In genomic region chr11:45907911-45908370, GRCh38 we compare ENCODE assay signal across 19 cellular contexts. TPM values are rescaled to one million over a fixed set of nuclear protein-coding genes. Genes with fewer than 3 reads are reported as not detected.
DNase-seq lines count a peak whose midpoint lies in the region; ATAC-seq, FAIRE-seq and TF ChIP-seq lines count a peak whose summit lies in the region.
"Had no signal": no experiment of that assay in that cellular context is flagged by ENCODE, and none has a peak within 500 bp of the region (broad histone marks: within the 10 kb centered on the region; RNA-seq: fewer than 3 reads in every experiment).

No MANE protein-coding gene starts in this region.

- no peak overlapping the region for H3K4me3 ChIP-seq in A673 (ENCODE audit: low read depth, low read length, poor library complexity, severe bottlenecking)
- no peak overlapping the region for H3K4me3 ChIP-seq in HepG2 (replicated peaks in 1 of 3; ENCODE audit: insufficient read depth in 1 of 3, low read depth in 2 of 3, low read length in 3 of 3)
- H3K4me3 ChIP-seq: breast epithelium, esophagus muscularis mucosa, SJCRH30, smooth muscle cell, suprapubic skin had no signal

- no peak overlapping the region for H2AFZ ChIP-seq in HepG2 (ENCODE audit: low read length)

- H3K9me3 Mint-ChIP-seq in brain = peaks cover 0 to 2% (median 0%) of the 10 kb centered on the region in 5 experiments
- H3K9me3 Mint-ChIP-seq: activated T-helper 1 cell treated with anti-CD3 and anti-CD28 coated beads, Interleukin-12 subunit alpha, Interleukin-12 subunit beta, Interleukin-2, Interleukin-4 antibody, amounts not matched to agents 30 ng/mL and 10 ng/mL and 1 ng/mL, durations not matched to agents 14 hours and 24 hours and 36 hours had no signal

- peaks cover 5% of the 10 kb centered on the region for H3K27me3 Mint-ChIP-seq in brain

- TF ChIP-seq EP300 in HepG2 (IDR thresholded peaks at IDR 0.05; ENCODE audit: low read depth in 2 of 2, low read length in 2 of 2) (no peak), HepG2 (CRISPR knock-in tag; IDR thresholded peaks at IDR 0.05; ENCODE audit: borderline replicate concordance) (no peak)

- CTCF ChIA-PET in A673 (lab: Charles Lee) (no interaction called here), HepG2 (lab: Yijun Ruan, JAX; ENCODE audit: low intra/inter-chr PET ratio, low total read pairs) (no interaction called here)

- in situ Hi-C loops in HepG2 (cut with HindIII; ENCODE audit: extremely low pct_ligation_motif_present, low pct_unique_long_range_greater_than_20kb) = no loop called here

- no peaks in the 10 kb centered on the region for H3K4me1 ChIP-seq in A673 (ENCODE audit: insufficient read depth, low read length, poor library complexity, severe bottlenecking)
- no peaks in the 10 kb centered on the region for H3K4me1 ChIP-seq in HepG2 (ENCODE audit: insufficient read depth, low read length)
- H3K4me1 ChIP-seq: breast epithelium, SJCRH30 had no signal

- H3K9me3 ChIP-seq in A673 (ENCODE audit: low read depth, low read length, poor library complexity, severe bottlenecking) (no peaks in the 10 kb centered on the region), HepG2 (ENCODE audit: low read length) (no peaks in the 10 kb centered on the region)
- H3K9me3 ChIP-seq: breast epithelium, esophagus muscularis mucosa, SJCRH30, suprapubic skin had no signal

- no TSS peak for BruUV-seq in A673 (replicated peaks; lab: Mats Ljungman, UMichigan)
- no TSS peak for BruUV-seq in HepG2 (replicated peaks; lab: Mats Ljungman, UMichigan)

- ATAC-seq in HepG2 = peak; percentile 7
- no peak for ATAC-seq in HG03520 (IDR thresholded peaks at IDR 0.05; ENCODE audit: unreplicated experiment)

- no peaks in the 10 kb centered on the region for H4K20me1 ChIP-seq in HepG2 (ENCODE audit: insufficient read depth, low read length)

- FAIRE-seq in HepG2 (lab: Jason Lieb, UNC) (no peak), HTR-8/SVneo (lab: Jason Lieb, UNC) (no peak)
- FAIRE-seq: D721Med had no signal

- intact Hi-C loops in A673 (cut with micrococcal nuclease; ENCODE audit: unreplicated experiment) (no loop called here), HepG2 (cut with micrococcal nuclease; ENCODE audit: unreplicated experiment) (no loop called here)

- no peak for TF ChIP-seq RAD21 in HepG2 (CRISPR knock-in tag; IDR thresholded peaks at IDR 0.05)

- H3K27me3 ChIP-seq in A673 (replicated peaks; ENCODE audit: insufficient read depth, low read depth, low read length, poor library complexity) (no peaks in the 10 kb centered on the region), HepG2 (ENCODE audit: control insufficient read depth in 1 of 2, insufficient read depth in 2 of 2, low read length in 2 of 2) (no peaks in the 10 kb centered on the region)
- H3K27me3 ChIP-seq: breast epithelium, esophagus muscularis mucosa, SJCRH30, suprapubic skin had no signal

- no peaks in the 10 kb centered on the region for H3K79me2 ChIP-seq in HepG2 (ENCODE audit: insufficient read depth, low read length)

- H3K27ac Mint-ChIP-seq in brain = peak overlapping the region in 4 of 5 experiments; percentile 60 to 96 (median 86)
- H3K27ac Mint-ChIP-seq: activated T-helper 1 cell treated with anti-CD3 and anti-CD28 coated beads, Interleukin-12 subunit alpha, Interleukin-12 subunit beta, Interleukin-2, Interleukin-4 antibody, amounts not matched to agents 30 ng/mL and 10 ng/mL and 1 ng/mL, durations not matched to agents 14 hours and 24 hours and 36 hours had no signal

- TF ChIP-seq POLR2A in GM19193 (IDR thresholded peaks at IDR 0.05; ENCODE audit: extremely low read depth, insufficient read depth, insufficient read length) (peak; percentile 10), HepG2 (IDR thresholded peaks at IDR 0.05; ENCODE audit: insufficient read depth in 1 of 2, low read depth in 2 of 2, low read length in 2 of 2) (no peak)

- peaks cover 19% of the 10 kb centered on the region for H3K36me3 Mint-ChIP-seq in brain

- TF ChIP-seq CTCF in A673 (conservative IDR thresholded peaks at IDR 0.05; ENCODE audit: low read depth, low read length) = no peak
- TF ChIP-seq CTCF in brain (conservative IDR thresholded peaks at IDR 0.05) = no peak
- TF ChIP-seq CTCF in HepG2 (CRISPR knock-in tag; IDR thresholded peaks at IDR 0.05) = no peak

- no peak overlapping the region for H3K4me3 Mint-ChIP-seq in brain
- H3K4me3 Mint-ChIP-seq: activated T-helper 1 cell treated with anti-CD3 and anti-CD28 coated beads, Interleukin-12 subunit alpha, Interleukin-12 subunit beta, Interleukin-2, Interleukin-4 antibody, amounts not matched to agents 30 ng/mL and 10 ng/mL and 1 ng/mL, durations not matched to agents 14 hours and 24 hours and 36 hours had no signal

- 90% methylated on average over 1 of the region's 8 CpGs for WGBS in HepG2 (ENCODE audit: low lambda C conversion rate)

- H3K36me3 ChIP-seq in A673 (ENCODE audit: insufficient read depth, low read length, poor library complexity, severe bottlenecking) = peaks cover under 1% of the 10 kb centered on the region
- H3K36me3 ChIP-seq in HepG2 (replicated peaks in 1 of 2; ENCODE audit: control insufficient read depth in 1 of 2, insufficient read depth in 2 of 2, low read length in 2 of 2) = peaks cover under 1 to 3% of the 10 kb centered on the region in 2 experiments; a peak in 3 of 5 replicates
- H3K36me3 ChIP-seq: breast epithelium, SJCRH30 had no signal

- H3K9ac ChIP-seq in HepG2 (ENCODE audit: insufficient read depth, low read depth, low read length) = no peak overlapping the region

- POLR2A ChIA-PET in A673 (lab: Charles Lee; ENCODE audit: low non-redundant PET) (no interaction called here), HepG2 (lab: Yijun Ruan, JAX) (interaction anchor here (2.5 kb wide), 1 partner anchor 10 kb away, joined by 14 read pairs; the partner anchor contains the start of gene PEX16)

- H3K4me1 Mint-ChIP-seq in brain = peaks cover 9% of the 10 kb centered on the region

- H3K27ac ChIP-seq in A673 (ENCODE audit: low read depth, low read length, poor library complexity, severe bottlenecking) = peak overlapping the region; percentile 0
- H3K27ac ChIP-seq in HepG2 (ENCODE audit: extremely low read length, insufficient read depth, low read length) = no peak overlapping the region
- H3K27ac ChIP-seq: breast epithelium, esophagus muscularis mucosa, SJCRH30, suprapubic skin had no signal

- no peak overlapping the region for H3K4me2 ChIP-seq in HepG2 (ENCODE audit: low read depth, low read length)
- H3K4me2 ChIP-seq: smooth muscle cell had no signal

- no peak for DNase-seq in A673 (ENCODE audit: low spot score)
- no peak for DNase-seq in HepG2 (ENCODE audit: low spot score)
- DNase-seq in HTR-8/SVneo (ENCODE audit: insufficient read length, low spot score) = no peak
- DNase-seq in CD1c-positive myeloid dendritic cell (ENCODE audit: extremely low spot score) = no peak
- no peak for DNase-seq in SHP77 (lab: John Stamatoyannopoulos, UW)
- DNase-seq: activated CD4-positive, CD25-positive, alpha-beta regulatory T cell treated with anti-CD3 and anti-CD28 coated beads, Interleukin-2, amount 50 U/mL, for 72 hours; GOT3; NCI-H1930; SJCRH30; stimulated activated CD4-positive, alpha-beta T cell treated with anti-CD3 and anti-CD28 coated beads, Interleukin-4, amount 100 ng/mL, for 24 hours had no signal

RNA-seq across cellular contexts. Expression of gene FREY1, which starts 0.9 kb away (rescaled TPM):
- 3.3 and 3.8 TPM in 2 replicates for total RNA-seq in A673 (2021)
- 0.49 TPM for polyA plus RNA-seq in brain (ENCODE audit: insufficient read depth, low read depth, low replicate concordance)
- 0.73 TPM in 1 of 2 replicates, not detected in the other for total RNA-seq in HepG2 (2016; rRNA removed; fragmentation: Illumina TruSeq; extraction: Trizol)
- not detected in 2 replicates for total RNA-seq in HepG2 (2016; cell fraction: cytosol; rRNA removed; fragmentation: Illumina TruSeq; extraction: Trizol; ENCODE audit: low read depth)
- 0.27 and 0.52 TPM in 2 replicates for total RNA-seq in HepG2 (2016; cell fraction: insoluble cytoplasmic fraction; rRNA removed; fragmentation: Illumina TruSeq; extraction: Trizol)
- total RNA-seq in HepG2 (2016; cell fraction: membrane; rRNA removed; fragmentation: Illumina TruSeq; extraction: Trizol) = not detected in 2 replicates
- 1.3 TPM in 1 of 2 replicates, not detected in the other for total RNA-seq in HepG2 (2016; cell fraction: nucleus; rRNA removed; fragmentation: Illumina TruSeq; extraction: Trizol)
- 0.22 and 0.44 TPM in 2 replicates for polyA plus RNA-seq in HepG2 (2011; rRNA removed)
- polyA plus RNA-seq in HepG2 (2011; cell fraction: cytosol; rRNA removed) = not detected in 2 replicates
- polyA plus RNA-seq in HepG2 (2011; cell fraction: nucleus; rRNA removed) = 2.4 and 5.3 TPM in 2 replicates
- 0.27 TPM in 1 of 2 replicates, not detected in the other for polyA plus RNA-seq in HepG2 (2012)
- not detected in 2 replicates for polyA plus RNA-seq in HepG2 (2016; cell fraction: cytosol; fragmentation: Illumina TruSeq; extraction: Trizol; ENCODE audit: low read depth)
- not detected in 2 replicates for polyA plus RNA-seq in HepG2 (2016; cell fraction: insoluble cytoplasmic fraction; fragmentation: Illumina TruSeq; extraction: Trizol; ENCODE audit: low read depth)
- polyA plus RNA-seq in HepG2 (2016; cell fraction: membrane; fragmentation: Illumina TruSeq; extraction: Trizol; ENCODE audit: low read depth) = not detected in 2 replicates
- not detected in 2 replicates for polyA plus RNA-seq in HepG2 (2016; cell fraction: nucleus; fragmentation: Illumina TruSeq; extraction: Trizol; ENCODE audit: insufficient read depth, low read depth)
- 4.0 and 13.4 TPM in 2 replicates for polyA minus RNA-seq in HepG2 (2011; rRNA and poly(A)+ RNA removed; ENCODE audit: low replicate concordance)
- polyA minus RNA-seq in HepG2 (2011; cell fraction: cytosol; rRNA and poly(A)+ RNA removed) = not detected in 2 replicates
- 7.2 and 7.8 TPM in 2 replicates for polyA minus RNA-seq in HepG2 (2011; cell fraction: nucleus; rRNA and poly(A)+ RNA removed)

RNA-seq across cellular contexts. Expression of gene PEX16, which starts 9.7 kb away (rescaled TPM):
- total RNA-seq in A673 (2021) (64.1 and 68.9 TPM in 2 replicates), HepG2 (2016; rRNA removed; fragmentation: Illumina TruSeq; extraction: Trizol) (18.6 and 21.8 TPM in 2 replicates)
- polyA plus RNA-seq in brain (ENCODE audit: insufficient read depth, low read depth, low replicate concordance) (37.4 TPM), HepG2 (2011; rRNA removed) (12.5 and 16.8 TPM in 2 replicates)
- total RNA-seq in HepG2 (2016; cell fraction: cytosol; rRNA removed; fragmentation: Illumina TruSeq; extraction: Trizol; ENCODE audit: low read depth) = 11.4 and 13.9 TPM in 2 replicates
- total RNA-seq in HepG2 (2016; cell fraction: insoluble cytoplasmic fraction; rRNA removed; fragmentation: Illumina TruSeq; extraction: Trizol) = 14.6 and 24.3 TPM in 2 replicates
- total RNA-seq in HepG2 (2016; cell fraction: membrane; rRNA removed; fragmentation: Illumina TruSeq; extraction: Trizol) = 18.4 and 20.4 TPM in 2 replicates
- 20.1 and 24.1 TPM in 2 replicates for total RNA-seq in HepG2 (2016; cell fraction: nucleus; rRNA removed; fragmentation: Illumina TruSeq; extraction: Trizol)
- polyA plus RNA-seq in HepG2 (2011; cell fraction: cytosol; rRNA removed) = 13.7 and 17.1 TPM in 2 replicates
- 47.3 and 52.6 TPM in 2 replicates for polyA plus RNA-seq in HepG2 (2011; cell fraction: nucleus; rRNA removed)
- 10.4 and 13.1 TPM in 2 replicates for polyA plus RNA-seq in HepG2 (2012)
- 9.0 and 11.2 TPM in 2 replicates for polyA plus RNA-seq in HepG2 (2016; cell fraction: cytosol; fragmentation: Illumina TruSeq; extraction: Trizol; ENCODE audit: low read depth)
- polyA plus RNA-seq in HepG2 (2016; cell fraction: insoluble cytoplasmic fraction; fragmentation: Illumina TruSeq; extraction: Trizol; ENCODE audit: low read depth) = 13.3 and 13.5 TPM in 2 replicates
- polyA plus RNA-seq in HepG2 (2016; cell fraction: membrane; fragmentation: Illumina TruSeq; extraction: Trizol; ENCODE audit: low read depth) = 10.8 and 13.0 TPM in 2 replicates
- polyA plus RNA-seq in HepG2 (2016; cell fraction: nucleus; fragmentation: Illumina TruSeq; extraction: Trizol; ENCODE audit: insufficient read depth, low read depth) = 34.9 and 44.4 TPM in 2 replicates
- 19.0 and 26.5 TPM in 2 replicates for polyA minus RNA-seq in HepG2 (2011; rRNA and poly(A)+ RNA removed; ENCODE audit: low replicate concordance)
- polyA minus RNA-seq in HepG2 (2011; cell fraction: cytosol; rRNA and poly(A)+ RNA removed) = 7.1 and 8.4 TPM in 2 replicates
- polyA minus RNA-seq in HepG2 (2011; cell fraction: nucleus; rRNA and poly(A)+ RNA removed) = 19.3 and 22.0 TPM in 2 replicates

RNA-seq across cellular contexts. Expression of gene LARGE2, which starts 14.5 kb away (rescaled TPM):
- total RNA-seq in A673 (2021) (9.1 and 10.9 TPM in 2 replicates), HepG2 (2016; rRNA removed; fragmentation: Illumina TruSeq; extraction: Trizol) (10.0 and 21.6 TPM in 2 replicates)
- polyA plus RNA-seq in brain (ENCODE audit: insufficient read depth, low read depth, low replicate concordance) (1.2 TPM), HepG2 (2011; rRNA removed) (8.5 and 12.5 TPM in 2 replicates)
- 14.2 and 19.1 TPM in 2 replicates for total RNA-seq in HepG2 (2016; cell fraction: cytosol; rRNA removed; fragmentation: Illumina TruSeq; extraction: Trizol; ENCODE audit: low read depth)
- total RNA-seq in HepG2 (2016; cell fraction: insoluble cytoplasmic fraction; rRNA removed; fragmentation: Illumina TruSeq; extraction: Trizol) = 7.5 and 20.4 TPM in 2 replicates
- 31.5 and 38.0 TPM in 2 replicates for total RNA-seq in HepG2 (2016; cell fraction: membrane; rRNA removed; fragmentation: Illumina TruSeq; extraction: Trizol)
- 12.2 and 18.7 TPM in 2 replicates for total RNA-seq in HepG2 (2016; cell fraction: nucleus; rRNA removed; fragmentation: Illumina TruSeq; extraction: Trizol)
- 6.6 and 10.9 TPM in 2 replicates for polyA plus RNA-seq in HepG2 (2011; cell fraction: cytosol; rRNA removed)
- 32.4 and 37.4 TPM in 2 replicates for polyA plus RNA-seq in HepG2 (2011; cell fraction: nucleus; rRNA removed)
- polyA plus RNA-seq in HepG2 (2012) = 9.6 and 9.7 TPM in 2 replicates
- polyA plus RNA-seq in HepG2 (2016; cell fraction: cytosol; fragmentation: Illumina TruSeq; extraction: Trizol; ENCODE audit: low read depth) = 20.1 and 23.9 TPM in 2 replicates
- 13.5 and 14.3 TPM in 2 replicates for polyA plus RNA-seq in HepG2 (2016; cell fraction: insoluble cytoplasmic fraction; fragmentation: Illumina TruSeq; extraction: Trizol; ENCODE audit: low read depth)
- polyA plus RNA-seq in HepG2 (2016; cell fraction: membrane; fragmentation: Illumina TruSeq; extraction: Trizol; ENCODE audit: low read depth) = 33.6 and 37.3 TPM in 2 replicates
- polyA plus RNA-seq in HepG2 (2016; cell fraction: nucleus; fragmentation: Illumina TruSeq; extraction: Trizol; ENCODE audit: insufficient read depth, low read depth) = 50.8 and 52.9 TPM in 2 replicates
- polyA minus RNA-seq in HepG2 (2011; rRNA and poly(A)+ RNA removed; ENCODE audit: low replicate concordance) = 15.3 TPM in 1 of 2 replicates, not detected in the other
- polyA minus RNA-seq in HepG2 (2011; cell fraction: cytosol; rRNA and poly(A)+ RNA removed) = 2.2 and 5.0 TPM in 2 replicates
- 3.2 and 3.5 TPM in 2 replicates for polyA minus RNA-seq in HepG2 (2011; cell fraction: nucleus; rRNA and poly(A)+ RNA removed)
- total RNA-seq: activated T-helper 1 cell treated with anti-CD3 and anti-CD28 coated beads, Interleukin-12 subunit alpha, Interleukin-12 subunit beta, Interleukin-2, Interleukin-4 antibody, amounts not matched to agents 30 ng/mL and 10 ng/mL and 1 ng/mL, durations not matched to agents 14 hours and 24 hours and 36 hours had no signal

RNA-seq across cellular contexts. Expression of gene MAPK8IP1, which starts 22.5 kb away (rescaled TPM):
- total RNA-seq in A673 (2021) = 46.0 and 46.2 TPM in 2 replicates
- polyA plus RNA-seq in brain (ENCODE audit: insufficient read depth, low read depth, low replicate concordance) = 180 TPM
- 3.0 and 4.2 TPM in 2 replicates for total RNA-seq in HepG2 (2016; rRNA removed; fragmentation: Illumina TruSeq; extraction: Trizol)
- 1.8 and 1.9 TPM in 2 replicates for total RNA-seq in HepG2 (2016; cell fraction: cytosol; rRNA removed; fragmentation: Illumina TruSeq; extraction: Trizol; ENCODE audit: low read depth)
- 4.1 and 4.2 TPM in 2 replicates for total RNA-seq in HepG2 (2016; cell fraction: insoluble cytoplasmic fraction; rRNA removed; fragmentation: Illumina TruSeq; extraction: Trizol)
- total RNA-seq in HepG2 (2016; cell fraction: membrane; rRNA removed; fragmentation: Illumina TruSeq; extraction: Trizol) = 4.9 and 5.4 TPM in 2 replicates
- total RNA-seq in HepG2 (2016; cell fraction: nucleus; rRNA removed; fragmentation: Illumina TruSeq; extraction: Trizol) = 2.2 and 2.8 TPM in 2 replicates
- 2.2 and 3.1 TPM in 2 replicates for polyA plus RNA-seq in HepG2 (2011; rRNA removed)
- 2.2 and 3.1 TPM in 2 replicates for polyA plus RNA-seq in HepG2 (2011; cell fraction: cytosol; rRNA removed)
- polyA plus RNA-seq in HepG2 (2011; cell fraction: nucleus; rRNA removed) = 5.3 and 6.8 TPM in 2 replicates
- polyA plus RNA-seq in HepG2 (2012) = 1.2 and 1.9 TPM in 2 replicates
- polyA plus RNA-seq in HepG2 (2016; cell fraction: cytosol; fragmentation: Illumina TruSeq; extraction: Trizol; ENCODE audit: low read depth) = 2.5 and 2.9 TPM in 2 replicates
- polyA plus RNA-seq in HepG2 (2016; cell fraction: insoluble cytoplasmic fraction; fragmentation: Illumina TruSeq; extraction: Trizol; ENCODE audit: low read depth) = 4.7 and 5.0 TPM in 2 replicates
- polyA plus RNA-seq in HepG2 (2016; cell fraction: membrane; fragmentation: Illumina TruSeq; extraction: Trizol; ENCODE audit: low read depth) = 5.4 and 6.2 TPM in 2 replicates
- polyA plus RNA-seq in HepG2 (2016; cell fraction: nucleus; fragmentation: Illumina TruSeq; extraction: Trizol; ENCODE audit: insufficient read depth, low read depth) = 5.6 and 7.4 TPM in 2 replicates
- polyA minus RNA-seq in HepG2 (2011; rRNA and poly(A)+ RNA removed; ENCODE audit: low replicate concordance) = 1.2 and 6.3 TPM in 2 replicates
- polyA minus RNA-seq in HepG2 (2011; cell fraction: cytosol; rRNA and poly(A)+ RNA removed) = 2.4 TPM in 2 replicates
- polyA minus RNA-seq in HepG2 (2011; cell fraction: nucleus; rRNA and poly(A)+ RNA removed) = 1.2 TPM in 2 replicates
